In the genomic region with DNA sequence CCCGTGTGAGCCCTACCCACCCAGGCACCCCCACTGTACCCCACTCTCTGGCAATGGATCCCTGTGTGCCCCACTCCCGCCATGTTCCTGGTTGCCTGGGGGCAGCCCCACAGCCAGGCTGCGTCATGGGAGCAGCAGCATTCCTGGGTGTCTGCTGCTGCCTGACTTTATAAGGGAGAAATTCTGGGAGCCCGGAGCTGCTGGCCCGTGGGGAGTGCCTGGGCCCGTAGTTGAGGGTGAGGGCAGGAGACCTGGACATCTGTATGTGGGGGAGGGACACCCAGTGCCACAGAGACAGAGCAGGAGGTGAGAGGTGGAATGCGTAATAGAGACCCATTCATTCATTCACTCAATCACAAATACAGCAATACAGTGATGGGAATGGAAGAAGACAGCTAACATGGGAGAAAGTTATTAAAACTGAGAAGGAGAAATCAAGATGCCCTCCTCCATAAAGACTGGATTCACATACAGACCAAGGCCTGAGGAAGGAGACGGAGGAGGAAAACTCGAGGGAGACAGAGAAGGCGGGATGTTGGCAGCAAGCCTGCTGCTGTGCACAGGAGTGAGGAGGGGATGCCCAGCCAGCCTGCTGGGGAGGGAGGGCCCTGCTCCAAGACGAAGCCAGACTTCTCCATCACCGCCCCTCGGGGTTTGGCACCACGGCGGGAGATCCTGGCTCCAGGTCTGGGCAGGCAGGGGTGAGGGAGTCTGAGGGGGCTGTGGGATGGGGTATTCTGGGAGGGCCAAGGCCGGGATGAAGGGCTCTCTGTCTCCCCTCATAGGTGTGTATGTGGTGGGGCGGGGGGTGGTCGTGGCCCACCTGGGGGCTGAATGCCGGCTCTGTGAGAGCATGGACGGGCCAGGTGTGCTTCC, we compare ENCODE assay signal across 14 cellular contexts. TPM values are rescaled to one million over a fixed set of nuclear protein-coding genes. Genes with fewer than 3 reads are reported as not detected.
A peak's percentile ranks its signal among the peaks of the same experiment; 100 is the strongest.
DNase-seq lines count a peak whose midpoint lies in the region; ATAC-seq, FAIRE-seq and TF ChIP-seq lines count a peak whose summit lies in the region.
"Had no signal": no experiment of that assay in that cellular context is flagged by ENCODE, and none has a peak within 500 bp of the region (broad histone marks: within the 10 kb centered on the region; RNA-seq: fewer than 3 reads in every experiment).

No MANE protein-coding gene starts in this region.

- H3K4me1 Mint-ChIP-seq in astrocyte (ENCODE audit: low read depth, unreplicated experiment) (peaks cover 48% of the 10 kb centered on the region), type B pancreatic cell (ENCODE audit: unreplicated experiment) (peaks cover 28% of the 10 kb centered on the region)

- H3K79me2 ChIP-seq in astrocyte (ENCODE audit: insufficient read depth, low read length) (peaks cover 9% of the 10 kb centered on the region), keratinocyte (ENCODE audit: control insufficient read depth, insufficient read depth, low read length) (no peaks in the 10 kb centered on the region)

- TF ChIP-seq CTCF in astrocyte (IDR thresholded peaks at IDR 0.05; ENCODE audit: insufficient read depth, low read depth, low read length) (no peak), keratinocyte (optimal IDR thresholded peaks at IDR 0.05 in 1 of 3, IDR thresholded peaks at IDR 0.05 in 1 of 3, conservative IDR thresholded peaks at IDR 0.05 in 1 of 3; ENCODE audit: extremely low read depth in 1 of 3, insufficient read depth in 2 of 3, low read length in 3 of 3) (no peak), sigmoid colon (IDR thresholded peaks at IDR 0.05) (no peak), type B pancreatic cell (conservative IDR thresholded peaks at IDR 0.05) (no peak)

- WGBS in sigmoid colon, 2 donors: 78 to 83% methylated on average over 20 of the region's 20 CpGs

- H3K4me1 ChIP-seq in astrocyte (ENCODE audit: insufficient read depth, low read length): peaks cover 67% of the 10 kb centered on the region
- peaks cover 69% of the 10 kb centered on the region for H3K4me1 ChIP-seq in keratinocyte (ENCODE audit: control insufficient read depth, extremely low read depth, insufficient read depth, low read length)
- H3K4me1 ChIP-seq in sigmoid colon: peaks cover 0 to 97% (median 96%) of the 10 kb centered on the region in 4 donors

- DNase-seq in ELR (ENCODE audit: low read depth) (peak; percentile 51), astrocyte (ENCODE audit: low read depth) (no peak), keratinocyte (ENCODE audit: low read depth, low spot score) (no peak), sigmoid colon (peak; percentile 93), GM12892 (ENCODE audit: insufficient read length) (no peak), type B pancreatic cell (ENCODE audit: extremely low spot score, unreplicated experiment) (no peak), HTR-8/SVneo (ENCODE audit: insufficient read length, low spot score) (no peak)
- DNase-seq: Calu3; endodermal cell; NCI-H524; Peyer's patch; stimulated activated naive CD4-positive, alpha-beta T cell treated with Interleukin-2 at 50 U/mL for 16 hours had no signal

- H2AFZ ChIP-seq in astrocyte (ENCODE audit: low read depth, low read length): no peak overlapping the region
- no peak overlapping the region for H2AFZ ChIP-seq in keratinocyte (ENCODE audit: control insufficient read depth, low read length)
- H2AFZ ChIP-seq: GM23338 had no signal

- no peak for ATAC-seq in HG03378 (IDR thresholded peaks at IDR 0.05; ENCODE audit: unreplicated experiment)
- ATAC-seq: GM23338 had no signal

- intact Hi-C loops in sigmoid colon (cut with DNase I): no loop called here

- dilution Hi-C loops in keratinocyte (cut with MboI; ENCODE audit: extremely low pct_ligation_motif_present, low sequenced_read_pairs): no loop called here

- H3K9ac ChIP-seq in astrocyte (ENCODE audit: low read length) (peak overlapping the region; percentile 5), keratinocyte (ENCODE audit: control insufficient read depth, extremely low read depth, insufficient read depth, low read length) (peak overlapping the region; percentile 66)

- TF ChIP-seq EP300 in sigmoid colon (IDR thresholded peaks at IDR 0.05): peak; percentile 73 to 97 (median 90)

- no peak for FAIRE-seq in astrocyte (lab: Jason Lieb, UNC)
- FAIRE-seq in keratinocyte (lab: Jason Lieb, UNC): no peak
- no peak for FAIRE-seq in GM12892 (lab: Jason Lieb, UNC)
- no peak for FAIRE-seq in HTR-8/SVneo (lab: Jason Lieb, UNC)

- no peaks in the 10 kb centered on the region for H3K27me3 Mint-ChIP-seq in astrocyte (ENCODE audit: low read depth, unreplicated experiment)
- peaks cover 7% of the 10 kb centered on the region for H3K27me3 Mint-ChIP-seq in type B pancreatic cell

- H3K36me3 ChIP-seq in astrocyte (ENCODE audit: insufficient read depth, low read length) (no peaks in the 10 kb centered on the region), keratinocyte (ENCODE audit: control insufficient read depth in 2 of 2, extremely low read depth in 1 of 2, insufficient read depth in 2 of 2, low read length in 2 of 2) (no peaks in the 10 kb centered on the region), sigmoid colon (no peaks in the 10 kb centered on the region)
- H3K36me3 ChIP-seq: Peyer's patch had no signal

- H3K4me2 ChIP-seq in astrocyte (ENCODE audit: low read length) (no peak overlapping the region), keratinocyte (ENCODE audit: control insufficient read depth, extremely low read depth, insufficient read depth, low read depth, low read length) (peak overlapping the region; percentile 23)
- H3K4me2 ChIP-seq: GM23338 had no signal

- peaks cover 6% of the 10 kb centered on the region for H4K20me1 ChIP-seq in astrocyte (ENCODE audit: insufficient read depth, low read length)
- H4K20me1 ChIP-seq in keratinocyte (ENCODE audit: control insufficient read depth, extremely low read depth, insufficient read depth, low read length): no peaks in the 10 kb centered on the region

- H3K9me3 Mint-ChIP-seq in astrocyte (ENCODE audit: unreplicated experiment) (no peaks in the 10 kb centered on the region), type B pancreatic cell (no peaks in the 10 kb centered on the region)
- H3K9me3 Mint-ChIP-seq: endodermal cell, GM23338 had no signal

- H3K9me1 ChIP-seq in keratinocyte (ENCODE audit: control insufficient read depth, extremely low read depth, insufficient read depth, low read length): no peaks in the 10 kb centered on the region

- H3K27ac ChIP-seq in astrocyte (ENCODE audit: low read depth, low read length): no peak overlapping the region
- peak overlapping the region; percentile 88 for H3K27ac ChIP-seq in keratinocyte (ENCODE audit: control insufficient read depth, insufficient read depth, low read length)
- H3K27ac ChIP-seq in sigmoid colon: peak overlapping the region; percentile 95 to 99 (median 97)

- H3K4me3 Mint-ChIP-seq in astrocyte (ENCODE audit: unreplicated experiment) (peak overlapping the region; percentile 16), type B pancreatic cell (no peak overlapping the region)
- H3K4me3 Mint-ChIP-seq: endodermal cell, GM23338 had no signal

- H3K27ac Mint-ChIP-seq in astrocyte (ENCODE audit: unreplicated experiment) (peak overlapping the region; percentile 69), type B pancreatic cell (no peak overlapping the region)
- H3K27ac Mint-ChIP-seq: endodermal cell, GM23338 had no signal

- H3K4me3 ChIP-seq in astrocyte (ENCODE audit: insufficient read depth, low read depth, low read length) (no peak overlapping the region), keratinocyte (ENCODE audit: control insufficient read depth in 2 of 3, extremely low read depth in 1 of 3, insufficient read depth in 2 of 3, low read depth in 1 of 3, low read length in 3 of 3) (no peak overlapping the region), sigmoid colon (no peak overlapping the region)
- H3K4me3 ChIP-seq: GM23338, Peyer's patch had no signal

- TF ChIP-seq POLR2A in sigmoid colon (IDR thresholded peaks at IDR 0.05) (peak in 1 of 2 donors; percentile 16), GM12892 (IDR thresholded peaks at IDR 0.05; ENCODE audit: low read depth, low read length) (no peak)

- no peaks in the 10 kb centered on the region for H3K9me3 ChIP-seq in astrocyte (ENCODE audit: insufficient read depth, low read depth, low read length)
- no peaks in the 10 kb centered on the region for H3K9me3 ChIP-seq in keratinocyte (ENCODE audit: control insufficient read depth, low read depth, low read length)
- no peaks in the 10 kb centered on the region for H3K9me3 ChIP-seq in sigmoid colon
- H3K9me3 ChIP-seq: Peyer's patch had no signal

- H3K36me3 Mint-ChIP-seq in astrocyte (ENCODE audit: low read depth, unreplicated experiment): no peaks in the 10 kb centered on the region
- H3K36me3 Mint-ChIP-seq in type B pancreatic cell: no peaks in the 10 kb centered on the region

- H3K27me3 ChIP-seq in astrocyte (ENCODE audit: insufficient read depth, low read length): no peaks in the 10 kb centered on the region
- no peaks in the 10 kb centered on the region for H3K27me3 ChIP-seq in keratinocyte (ENCODE audit: control insufficient read depth, extremely low read depth, insufficient read depth, low read length)
- no peaks in the 10 kb centered on the region for H3K27me3 ChIP-seq in sigmoid colon
- H3K27me3 ChIP-seq: Peyer's patch had no signal

RNA-seq across cellular contexts. Expression of a gene that starts 14.9 kb away (rescaled TPM):
- total RNA-seq in astrocyte (26.9 and 47.8 TPM in 2 replicates), sigmoid colon (100 to 1,000 TPM in 2 of 4 donors, 10 to 100 TPM in 2; 45.7 to 151 (median 93.9) TPM), type B pancreatic cell (ENCODE audit: low replicate concordance) (0.19 and 7.3 TPM in 2 replicates)
- polyA plus RNA-seq in keratinocyte (0.67 to 1.9 TPM (median 1.7 TPM) in 3 replicates), sigmoid colon (1 to 10 TPM in 1 of 3 donors, under 1 TPM in 2; 0.23 to 8.4 (median 0.60) TPM)
- polyA plus RNA-seq in keratinocyte (2011; ENCODE audit: low read depth): 0.31 TPM
- polyA plus RNA-seq in keratinocyte (2011; cell fraction: cytosol; rRNA removed): 0.16 and 0.49 TPM in 2 replicates
- polyA plus RNA-seq in keratinocyte (2011; cell fraction: nucleus; rRNA removed): 2.5 and 5.0 TPM in 2 replicates
- 1.7 and 5.4 TPM in 2 replicates for polyA plus RNA-seq in keratinocyte (2012; ENCODE audit: low replicate concordance)
- polyA minus RNA-seq in keratinocyte: 3.2 to 15.0 TPM (median 4.5 TPM) in 3 replicates
- 2.5 TPM for polyA minus RNA-seq in keratinocyte (2011; cell fraction: cytosol; rRNA and poly(A)+ RNA removed)
- polyA minus RNA-seq in keratinocyte (2011; cell fraction: nucleus; rRNA and poly(A)+ RNA removed): 8.4 and 12.3 TPM in 2 replicates
- polyA plus RNA-seq in GM12892 (2012; ENCODE audit: missing spikeins): 0.02 TPM
- total RNA-seq: Calu3 had no signal

RNA-seq across cellular contexts. Expression of a gene that starts 50.0 kb away (rescaled TPM):
- total RNA-seq in astrocyte (22.3 and 25.6 TPM in 2 replicates), sigmoid colon (10 to 100 TPM; 20.1 to 32.7 (median 25.8) TPM), type B pancreatic cell (ENCODE audit: low replicate concordance) (24.9 and 34.3 TPM in 2 replicates)
- polyA plus RNA-seq in keratinocyte (21.7 to 32.5 TPM (median 27.0 TPM) in 3 replicates), sigmoid colon (10 to 100 TPM in 2 of 3 donors, 1 to 10 TPM in 1; 9.0 to 20.9 (median 12.7) TPM)
- polyA plus RNA-seq in keratinocyte (2011; ENCODE audit: low read depth): 11.5 TPM
- polyA plus RNA-seq in keratinocyte (2011; cell fraction: cytosol; rRNA removed): 24.7 and 25.8 TPM in 2 replicates
- polyA plus RNA-seq in keratinocyte (2011; cell fraction: nucleus; rRNA removed): 59.5 and 81.4 TPM in 2 replicates
- polyA plus RNA-seq in keratinocyte (2012; ENCODE audit: low replicate concordance): 31.2 and 40.4 TPM in 2 replicates
- 45.4 to 75.9 TPM (median 53.1 TPM) in 3 replicates for polyA minus RNA-seq in keratinocyte
- polyA minus RNA-seq in keratinocyte (2011; cell fraction: cytosol; rRNA and poly(A)+ RNA removed): 51.8 TPM
- 52.0 and 62.4 TPM in 2 replicates for polyA minus RNA-seq in keratinocyte (2011; cell fraction: nucleus; rRNA and poly(A)+ RNA removed)
- polyA plus RNA-seq in GM12892 (2012; ENCODE audit: missing spikeins): 0.49 TPM

RNA-seq across cellular contexts. Expression of a gene that starts 57.7 kb away (rescaled TPM):
- total RNA-seq in astrocyte: 43.9 and 48.4 TPM in 2 replicates
- polyA plus RNA-seq in keratinocyte: 58.1 to 90.0 TPM (median 70.4 TPM) in 3 replicates
- 20.9 TPM for polyA plus RNA-seq in keratinocyte (2011; ENCODE audit: low read depth)
- polyA plus RNA-seq in keratinocyte (2011; cell fraction: cytosol; rRNA removed): 58.1 and 74.0 TPM in 2 replicates
- polyA plus RNA-seq in keratinocyte (2011; cell fraction: nucleus; rRNA removed): 48.6 and 51.6 TPM in 2 replicates
- polyA plus RNA-seq in keratinocyte (2012; ENCODE audit: low replicate concordance): 67.8 and 84.1 TPM in 2 replicates
- 15.5 to 28.5 TPM (median 16.7 TPM) in 3 replicates for polyA minus RNA-seq in keratinocyte
- 92.7 TPM for polyA minus RNA-seq in keratinocyte (2011; cell fraction: cytosol; rRNA and poly(A)+ RNA removed)
- 13.5 and 14.4 TPM in 2 replicates for polyA minus RNA-seq in keratinocyte (2011; cell fraction: nucleus; rRNA and poly(A)+ RNA removed)
- total RNA-seq in sigmoid colon: 100 to 1,000 TPM in 1 of 4 donors, 10 to 100 TPM in 3; 55.4 to 117 (median 84.3) TPM
- polyA plus RNA-seq in sigmoid colon: 10 to 100 TPM; 58.3 to 94.1 (median 62.0) TPM
- 54.8 TPM for polyA plus RNA-seq in GM12892 (2012; ENCODE audit: missing spikeins)
- 68.4 and 75.2 TPM in 2 replicates for total RNA-seq in type B pancreatic cell (ENCODE audit: low replicate concordance)

Comparison
In these comparisons a context has a peak if more than half of its experiments do, and no peak if none do; other contexts are left out.
1. DNase-seq: peak in ELR (single experiment) and sigmoid colon (single experiment); none in astrocyte (single experiment), keratinocyte (single experiment), GM12892 (single experiment), type B pancreatic cell (single experiment) and HTR-8/SVneo (single experiment).